20 cellular contexts compared by ENCODE assay signal in the genomic region with DNA sequence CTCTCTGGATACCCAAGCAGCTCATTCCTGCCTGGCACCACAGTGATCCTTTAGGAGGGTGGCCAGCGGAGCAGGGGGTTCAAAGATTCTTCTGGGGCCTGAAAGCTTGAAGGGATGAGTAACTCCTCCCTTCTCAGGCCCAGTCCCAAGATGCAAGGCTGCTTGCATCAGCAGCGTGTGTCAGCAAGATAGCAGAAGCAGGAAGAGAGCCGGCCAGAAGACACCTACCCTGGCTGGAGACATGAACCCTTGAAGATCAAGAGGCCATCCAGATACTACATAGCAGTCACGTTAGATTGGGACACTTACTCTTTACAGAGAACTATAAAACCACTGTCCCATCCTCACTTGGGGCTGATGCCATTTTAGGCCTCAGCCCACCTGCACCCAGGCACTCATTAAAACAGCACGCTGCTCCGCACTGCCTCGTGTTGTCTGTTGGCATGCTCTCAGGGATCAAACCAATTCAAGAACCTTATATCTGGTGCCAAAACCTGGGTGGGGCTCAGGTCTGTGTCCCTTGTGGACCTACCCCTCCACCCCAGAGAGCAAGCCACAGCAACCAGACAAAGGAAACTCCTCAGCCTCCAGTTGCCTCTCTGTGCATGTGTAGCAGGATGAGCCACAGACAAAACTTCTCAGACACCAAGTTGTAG.
DNase-seq lines count a peak whose midpoint lies in the region; ATAC-seq and TF ChIP-seq lines count a peak whose summit lies in the region.
"Had no signal": no experiment of that assay in that cellular context is flagged by ENCODE, and none has a peak within 500 bp of the region (broad histone marks: within the 10 kb centered on the region; RNA-seq: fewer than 3 reads in every experiment).

No MANE protein-coding gene starts in this region.

- H3F3A ChIP-seq in SU-DHL-6 (ENCODE audit: insufficient read depth): 0 out of 2 replicates have a peak, but pooled peaks cover 4% of the 10 kb centered on the region

- H3K27ac ChIP-seq in SU-DHL-6 (ENCODE audit: low read depth, low read length) (no peak overlapping the region), substantia nigra (ENCODE audit: low read depth, low read length, poor library complexity, severe bottlenecking) (no peak overlapping the region)
- H3K27ac ChIP-seq: gastroesophageal sphincter, HL-60, neutrophil had no signal

- H3K27me3 ChIP-seq in SU-DHL-6 (ENCODE audit: low read length): no peaks in the 10 kb centered on the region
- H3K27me3 ChIP-seq: gastroesophageal sphincter, neutrophil had no signal

- H3K36me3 Mint-ChIP-seq in activated T-cell treated with anti-CD3 and anti-CD28 coated beads, Interleukin-2, amount 50 U/mL, for 24 hours (ENCODE audit: low read depth): no peaks in the 10 kb centered on the region
- H3K36me3 Mint-ChIP-seq: immature natural killer cell had no signal

- H3K27me3 Mint-ChIP-seq in activated T-cell treated with anti-CD3 and anti-CD28 coated beads, Interleukin-2, amount 50 U/mL, for 24 hours: no peaks in the 10 kb centered on the region
- H3K27me3 Mint-ChIP-seq: activated naive CD8-positive, alpha-beta T cell treated with anti-CD3 and anti-CD28 coated beads, Interleukin-2, amount 50 U/mL, for 24 hours had no signal

- no peak for DNase-seq in activated T-cell treated with anti-CD3 and anti-CD28 coated beads, Interleukin-2, amount 50 U/mL, for 24 hours
- DNase-seq in NCI-H345 (lab: John Stamatoyannopoulos, UW): no peak
- DNase-seq in substantia nigra (lab: John Stamatoyannopoulos, UW): no peak
- DNase-seq in activated CD4-positive, CD25-positive, alpha-beta regulatory T cell (lab: John Stamatoyannopoulos, UW): no peak
- DNase-seq: activated CD4-positive, alpha-beta T cell treated with anti-CD3 and anti-CD28 coated beads for 48 hours; activated naive CD8-positive, alpha-beta T cell treated with anti-CD3 and anti-CD28 coated beads, Interleukin-2, amount 50 U/mL, for 24 hours; activated T-cell treated with anti-CD3 and anti-CD28 coated beads, Interleukin-2, amount 50 U/mL, for 4 hours; caudate nucleus; immature natural killer cell; Karpas-422; NCI-H1694; NCI-H82; T-helper 2 cell had no signal

- no peak overlapping the region for H3K27ac Mint-ChIP-seq in activated T-cell treated with anti-CD3 and anti-CD28 coated beads, Interleukin-2, amount 50 U/mL, for 24 hours
- H3K27ac Mint-ChIP-seq: activated naive CD8-positive, alpha-beta T cell treated with anti-CD3 and anti-CD28 coated beads, Interleukin-2, amount 50 U/mL, for 24 hours; immature natural killer cell had no signal

- ATAC-seq in GM19438 (IDR thresholded peaks at IDR 0.05; ENCODE audit: low read depth, unreplicated experiment): peak; percentile 55
- ATAC-seq in HG02943 (IDR thresholded peaks at IDR 0.05; ENCODE audit: low read depth, unreplicated experiment): peak; percentile 72
- ATAC-seq: activated naive CD8-positive, alpha-beta T cell treated with anti-CD3 and anti-CD28 coated beads, Interleukin-2, amount 50 U/mL, for 24 hours; activated T-cell treated with anti-CD3 and anti-CD28 coated beads, Interleukin-2, amount 50 U/mL, for 4 hours; gastroesophageal sphincter had no signal

- no peaks in the 10 kb centered on the region for H3K4me1 Mint-ChIP-seq in activated T-cell treated with anti-CD3 and anti-CD28 coated beads, Interleukin-2, amount 50 U/mL, for 24 hours (ENCODE audit: low read depth)
- H3K4me1 Mint-ChIP-seq: activated naive CD8-positive, alpha-beta T cell treated with anti-CD3 and anti-CD28 coated beads, Interleukin-2, amount 50 U/mL, for 24 hours; immature natural killer cell had no signal

- H3K36me3 ChIP-seq in SU-DHL-6 (ENCODE audit: low read length): no peaks in the 10 kb centered on the region
- H3K36me3 ChIP-seq: gastroesophageal sphincter, neutrophil had no signal

- H3K9me2 ChIP-seq in SU-DHL-6 (replicated peaks; ENCODE audit: insufficient read depth, low read length): no peaks in the 10 kb centered on the region

- no peaks in the 10 kb centered on the region for H3K79me2 ChIP-seq in SU-DHL-6 (ENCODE audit: insufficient read depth, low read length)

- no peaks in the 10 kb centered on the region for H3K9me3 ChIP-seq in SU-DHL-6 (ENCODE audit: insufficient read depth, low read length)
- H3K9me3 ChIP-seq: gastroesophageal sphincter, neutrophil had no signal

- peak overlapping the region; percentile 46 for H3K9ac ChIP-seq in SU-DHL-6 (ENCODE audit: low read length)

- H3K4me2 ChIP-seq in SU-DHL-6 (ENCODE audit: low read depth, low read length, poor library complexity, severe bottlenecking): no peak overlapping the region

- no peaks in the 10 kb centered on the region for H3K9me3 Mint-ChIP-seq in activated T-cell treated with anti-CD3 and anti-CD28 coated beads, Interleukin-2, amount 50 U/mL, for 24 hours
- H3K9me3 Mint-ChIP-seq: activated naive CD8-positive, alpha-beta T cell treated with anti-CD3 and anti-CD28 coated beads, Interleukin-2, amount 50 U/mL, for 24 hours; activated T-cell treated with anti-CD3 and anti-CD28 coated beads, Interleukin-2, amount 50 U/mL, for 4 hours had no signal

- no peak overlapping the region for H3K4me3 ChIP-seq in SU-DHL-6 (ENCODE audit: insufficient read depth, low read length, poor library complexity, severe bottlenecking)
- H3K4me3 ChIP-seq: gastroesophageal sphincter had no signal

- no peak overlapping the region for H3K4me3 Mint-ChIP-seq in activated T-cell treated with anti-CD3 and anti-CD28 coated beads, Interleukin-2, amount 50 U/mL, for 24 hours
- H3K4me3 Mint-ChIP-seq: activated naive CD8-positive, alpha-beta T cell treated with anti-CD3 and anti-CD28 coated beads, Interleukin-2, amount 50 U/mL, for 24 hours; activated T-cell treated with anti-CD3 and anti-CD28 coated beads, Interleukin-2, amount 50 U/mL, for 4 hours; immature natural killer cell had no signal

- no peak overlapping the region for H2AFZ ChIP-seq in SU-DHL-6 (ENCODE audit: low read depth, low read length, severe bottlenecking)

- no peaks in the 10 kb centered on the region for H4K20me1 ChIP-seq in SU-DHL-6 (ENCODE audit: low read depth, low read length)

- TF ChIP-seq CTCF in GM12872 (IDR thresholded peaks at IDR 0.05; ENCODE audit: insufficient read depth, low read depth, low read length) (0 out of 3 replicates have a peak, but pooled peaks have one; percentile 0), SU-DHL-6 (IDR thresholded peaks at IDR 0.05; ENCODE audit: insufficient read depth, low read length, poor library complexity, severe bottlenecking) (no peak)
